Comparison of ENCODE assay signal across 1 cellular context in the genomic region with DNA sequence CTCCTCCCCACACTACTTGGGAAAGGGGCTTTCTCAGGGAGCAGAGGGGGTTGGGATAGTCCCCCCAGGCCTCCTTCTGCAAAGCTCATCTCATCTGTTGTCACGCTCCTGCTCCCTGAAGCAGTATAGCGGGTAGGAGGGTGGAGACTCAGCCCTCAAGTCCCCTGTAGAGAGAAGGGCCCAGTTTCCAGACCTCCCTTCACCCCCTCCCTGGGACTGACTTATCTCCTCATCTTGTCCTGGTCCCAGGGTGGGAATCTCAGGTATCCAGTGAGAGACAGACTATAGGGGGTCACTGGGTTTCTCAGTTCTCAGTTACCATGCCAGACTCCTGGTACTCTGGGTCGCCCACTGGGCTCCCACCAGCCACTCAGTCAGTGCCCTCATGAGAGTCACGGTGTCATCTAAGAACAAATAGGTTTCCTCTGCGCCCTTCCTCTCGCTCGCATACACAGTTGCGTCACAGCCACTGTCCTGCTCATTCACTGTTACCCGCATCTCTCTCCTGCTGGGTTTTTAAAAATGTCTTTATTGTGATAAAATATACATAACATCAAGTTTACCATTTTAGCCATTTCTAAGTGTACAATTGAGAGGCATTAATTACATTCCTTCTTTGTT.
A peak's percentile ranks its signal among the peaks of the same experiment; 100 is the strongest.
TF ChIP-seq lines count a peak whose summit lies in the region.

No MANE protein-coding gene starts in this region.

TF ChIP-seq in IMR-90, 13 proteins besides CTCF, POLR2A, EP300 and RAD21:
- no peak for TF ChIP-seq RCOR1 (IDR thresholded peaks at IDR 0.05; ENCODE audit: insufficient replicate concordance, low read length)
- TF ChIP-seq CEBPB (IDR thresholded peaks at IDR 0.05; ENCODE audit: low read depth, low read length): peak; percentile 72
- TF ChIP-seq MXI1 (IDR thresholded peaks at IDR 0.05; ENCODE audit: borderline replicate concordance, low read depth, low read length): no peak
- TF ChIP-seq MAFK (IDR thresholded peaks at IDR 0.05; ENCODE audit: low read depth, low read length): no peak
- no peak for TF ChIP-seq BHLHE40 (IDR thresholded peaks at IDR 0.05; ENCODE audit: low read depth, low read length)
- TF ChIP-seq NFE2L2 (IDR thresholded peaks at IDR 0.05; ENCODE audit: low read depth, low read length): no peak
